Comparison of ENCODE assay signal across 1 cellular context in genomic region chr6:109305028-109305427, GRCh38.
TF ChIP-seq lines count a peak whose summit lies in the region.

No MANE protein-coding gene starts in this region.

TF ChIP-seq in H1, 55 proteins besides CTCF, POLR2A, EP300 and RAD21:
- no peak for TF ChIP-seq POU5F1 (IDR thresholded peaks at IDR 0.05; ENCODE audit: low read depth, low read length)
- TF ChIP-seq CHD1 (IDR thresholded peaks at IDR 0.05; ENCODE audit: low read depth, low read length) = no peak
- no peak for TF ChIP-seq CBX8 (IDR thresholded peaks at IDR 0.05; ENCODE audit: borderline replicate concordance, low read depth, low read length)
- TF ChIP-seq, protein P1, sequence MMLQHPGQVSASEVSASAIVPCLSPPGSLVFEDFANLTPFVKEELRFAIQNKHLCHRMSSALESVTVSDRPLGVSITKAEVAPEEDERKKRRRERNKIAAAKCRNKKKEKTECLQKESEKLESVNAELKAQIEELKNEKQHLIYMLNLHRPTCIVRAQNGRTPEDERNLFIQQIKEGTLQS (IDR thresholded peaks at IDR 0.05; ENCODE audit: insufficient read depth, low read depth, low read length) = no peak
- TF ChIP-seq POLR2AphosphoS5 (IDR thresholded peaks at IDR 0.05; ENCODE audit: low read depth, low read length) = no peak
- TF ChIP-seq HDAC2 (IDR thresholded peaks at IDR 0.05; ENCODE audit: borderline replicate concordance in 1 of 2, low read depth in 2 of 2, low read length in 2 of 2) = no peak
- TF ChIP-seq RFX5 (IDR thresholded peaks at IDR 0.05; ENCODE audit: borderline replicate concordance, low read depth, low read length) = no peak
